In the genomic region with DNA sequence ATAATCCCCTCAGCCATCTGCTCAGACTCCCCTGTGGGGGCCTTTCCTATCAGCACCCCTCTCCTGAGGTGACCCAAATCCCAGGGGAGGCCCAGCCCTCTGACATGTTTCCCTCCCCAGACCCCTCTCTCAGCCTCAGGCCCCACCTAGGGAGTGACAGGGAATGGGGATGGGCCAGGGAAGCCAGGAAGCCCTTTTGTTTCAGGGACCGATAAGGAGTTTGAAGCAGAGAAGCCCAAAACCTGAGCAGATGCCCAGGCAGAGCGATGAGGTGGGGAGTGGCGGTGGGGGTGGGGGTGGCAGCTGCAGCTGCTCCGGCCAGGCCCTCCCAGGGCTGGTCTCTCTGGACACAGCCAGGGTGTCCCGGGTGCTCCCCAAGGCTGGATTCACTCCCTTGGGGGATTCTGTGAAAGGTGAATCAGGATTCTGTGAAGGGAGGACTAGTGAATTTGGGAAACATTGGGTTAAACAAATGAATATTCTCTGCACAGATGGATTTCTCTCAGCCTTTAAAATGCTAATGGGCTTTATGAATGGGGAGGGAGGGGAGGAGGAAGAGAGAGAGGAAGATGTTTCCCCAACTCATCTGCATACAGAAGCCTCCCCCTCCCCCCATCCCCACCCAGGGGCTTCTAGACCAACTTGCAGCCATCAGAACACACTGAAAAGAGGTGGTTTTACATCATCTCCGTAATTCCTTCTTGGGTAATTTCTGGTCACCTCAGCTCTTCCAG, we compare ENCODE assay signal across 10 cellular contexts.
DNase-seq lines count a peak whose midpoint lies in the region; ATAC-seq and TF ChIP-seq lines count a peak whose summit lies in the region.
"Had no signal": no experiment of that assay in that cellular context is flagged by ENCODE, and none has a peak within 500 bp of the region (broad histone marks: within the 10 kb centered on the region; RNA-seq: fewer than 3 reads in every experiment).

No MANE protein-coding gene starts in this region.

- H3K27ac ChIP-seq in DND-41 (ENCODE audit: low read length) (peak overlapping the region; percentile 99), cingulate gyrus (ENCODE audit: low read depth, low read length) (peak overlapping the region; percentile 93), neutrophil (peak overlapping the region; percentile 98)

- H3K9me3 ChIP-seq in DND-41 (ENCODE audit: insufficient read depth, low read length, severe bottlenecking) (no peaks in the 10 kb centered on the region), neutrophil (no peaks in the 10 kb centered on the region)
- H3K9me3 ChIP-seq: esophagus muscularis mucosa had no signal

- peaks cover 3% of the 10 kb centered on the region; the same call in 1 of the 2 replicates for H4K20me1 ChIP-seq in DND-41 (ENCODE audit: insufficient read depth, low read length)

- DNase-seq in DND-41 = peak; percentile 31
- DNase-seq in NCI-H524 (lab: John Stamatoyannopoulos, UW) = peak; percentile 100
- DNase-seq in HUDEP-2 (lab: John Stamatoyannopoulos, UW; ENCODE audit: unreplicated experiment in 76 of 76) = no peak
- DNase-seq in SIG-M5 (lab: John Stamatoyannopoulos, UW) = no peak
- no peak for DNase-seq in GM10266 (ENCODE audit: extremely low spot score)
- DNase-seq: NCI-H1930 had no signal

- TF ChIP-seq CTCF in DND-41 (IDR thresholded peaks at IDR 0.05; ENCODE audit: borderline replicate concordance, extremely low read depth, low read length, poor library complexity, severe bottlenecking) (no peak), neutrophil (IDR thresholded peaks at IDR 0.05) (no peak), GM10266 (IDR thresholded peaks at IDR 0.05; ENCODE audit: control insufficient read depth, insufficient read depth, low read depth, missing control alignments) (no peak)

- peaks cover 51% of the 10 kb centered on the region for H3K4me1 ChIP-seq in DND-41 (ENCODE audit: insufficient read depth, low read length)
- H3K4me1 ChIP-seq in neutrophil (ENCODE audit: control insufficient read depth in 1 of 2, insufficient read depth in 1 of 2, low read depth in 1 of 2, low read length in 1 of 2) = peaks cover 100% of the 10 kb centered on the region in 2 experiments

- no peak overlapping the region for H3K9ac ChIP-seq in DND-41 (ENCODE audit: low read depth, low read length)

- H3K4me2 ChIP-seq in DND-41 (ENCODE audit: insufficient read depth, low read length) = no peak overlapping the region

- ATAC-seq in DND-41 (ENCODE audit: insufficient read depth, low read depth) (no peak), GM19023 (IDR thresholded peaks at IDR 0.05; ENCODE audit: unreplicated experiment) (no peak)

- H3K79me2 ChIP-seq in DND-41 (ENCODE audit: insufficient read depth, low read length) = peaks cover 36% of the 10 kb centered on the region

- peaks cover 83% of the 10 kb centered on the region for H3K36me3 ChIP-seq in DND-41 (ENCODE audit: insufficient read depth, low read length)
- H3K36me3 ChIP-seq in neutrophil = peaks cover 70% of the 10 kb centered on the region

- H2AFZ ChIP-seq in DND-41 (ENCODE audit: low read depth, low read length) = no peak overlapping the region

- H3K27me3 ChIP-seq in DND-41 (ENCODE audit: insufficient read depth, low read length, poor library complexity) = no peaks in the 10 kb centered on the region
- no peaks in the 10 kb centered on the region for H3K27me3 ChIP-seq in neutrophil
- H3K27me3 ChIP-seq: esophagus muscularis mucosa had no signal

- H3K4me3 ChIP-seq in DND-41 (ENCODE audit: low read depth in 1 of 2, low read length in 2 of 2) (no peak overlapping the region), neutrophil (ENCODE audit: low read depth in 1 of 2, low read length in 1 of 2) (peak overlapping the region; percentile 29 to 66)
- H3K4me3 ChIP-seq: esophagus muscularis mucosa had no signal

Comparison
In these comparisons a context has a peak if more than half of its experiments do, and no peak if none do; other contexts are left out.
1. DNase-seq: peak in DND-41 (single experiment) and NCI-H524 (2 of 2); none in HUDEP-2 (0 of 76), SIG-M5 (single experiment) and GM10266 (single experiment).
2. H3K4me3 ChIP-seq: peak in neutrophil (2 of 2); none in DND-41 (0 of 2).
3. Peak in every context shown above with its lines, with median percentiles within 50 percentile points of each other: H3K27ac ChIP-seq.